ENCODE assay signal across 30 cellular contexts in genomic region chr6:19995575-19996257, GRCh38.
DNase-seq lines count a peak whose midpoint lies in the region; ATAC-seq, FAIRE-seq and TF ChIP-seq lines count a peak whose summit lies in the region.
"Had no signal": no experiment of that assay in that cellular context is flagged by ENCODE, and none has a peak within 500 bp of the region (broad histone marks: within the 10 kb centered on the region; RNA-seq: fewer than 3 reads in every experiment).

No MANE protein-coding gene starts in this region.

- peaks cover 3% of the 10 kb centered on the region; the same call in 1 of the 3 replicates for H3K9me3 Mint-ChIP-seq in GM23338

- FAIRE-seq in D721Med (lab: Jason Lieb, UNC) (peak; percentile 71), H1 (lab: Jason Lieb, UNC) (no peak)
- FAIRE-seq: GM12891 had no signal

- TF ChIP-seq EP300 in H1 (IDR thresholded peaks at IDR 0.05; ENCODE audit: borderline replicate concordance in 1 of 2, low read depth in 2 of 2, low read length in 2 of 2) = no peak

- no peak for TF ChIP-seq RAD21 in H1 (IDR thresholded peaks at IDR 0.05 in 1 of 2, conservative IDR thresholded peaks at IDR 0.05 in 1 of 2; ENCODE audit: low read depth in 2 of 2, low read length in 2 of 2)

- H3K4me2 ChIP-seq in GM23338 = 0 out of 2 replicates have a peak overlapping the region, but pooled peaks have one; percentile 32
- H3K4me2 ChIP-seq in H1 (ENCODE audit: insufficient read depth in 1 of 2, low read depth in 2 of 2, low read length in 2 of 2) = no peak overlapping the region
- H3K4me2 ChIP-seq: BLaER1 had no signal

- DNase-seq in D721Med (ENCODE audit: insufficient read length, low spot score) (peak; percentile 19), GM23338 (ENCODE audit: low spot score) (peak; percentile 14), NCI-H524 treated with DMSO at 0.1 percent for 48 hours (lab: John Stamatoyannopoulos, UW) (peak; percentile 95), H1 (ENCODE audit: low read depth in 1 of 2, low spot score in 2 of 2) (no peak), globus pallidus (ENCODE audit: low spot score) (no peak), G401 (ENCODE audit: low spot score) (no peak), nucleus accumbens (lab: John Stamatoyannopoulos, UW) (no peak)
- no peak for DNase-seq in activated CD8-positive, alpha-beta memory T cell treated with anti-CD3 and anti-CD28 coated beads, Interleukin-2, amount 50 U/mL, for 48 hours
- DNase-seq: activated CD4-positive, alpha-beta T cell treated with anti-CD3 and anti-CD28 coated beads for 4 hours; activated effector memory CD4-positive, alpha-beta T cell treated with Interleukin-2 at 50 U/mL for 16 hours; activated naive CD8-positive, alpha-beta T cell treated with anti-CD3 and anti-CD28 coated beads, Interleukin-2, amount 10 ng/mL, durations not matched to agents 7 days and 5 days; cortex of kidney; EL; gastrocnemius medialis; GOT3; hippocampal formation; left cardiac atrium; NCI-H2029; PC-3; stimulated activated naive CD8-positive, alpha-beta T cell treated with anti-CD3 and anti-CD28 coated beads, Interleukin-15, Interleukin-2, amounts not matched to agents 100 U/mL and 50 U/mL, for 24 hours; T-helper 17 cell; testis had no signal

- no peak overlapping the region for H2BK5ac ChIP-seq in H1 (ENCODE audit: low read depth, low read length)

- H3K9me2 ChIP-seq in GM23338 (ENCODE audit: insufficient read depth) = peaks cover 12% of the 10 kb centered on the region; the same call in 1 of the 2 replicates

- no peak for TF ChIP-seq CTCF in D721Med (IDR thresholded peaks at IDR 0.05; ENCODE audit: insufficient read depth, missing control alignments)
- no peak for TF ChIP-seq CTCF in GM23338 (conservative IDR thresholded peaks at IDR 0.05; ENCODE audit: low read depth in 2 of 2)
- no peak for TF ChIP-seq CTCF in H1 (IDR thresholded peaks at IDR 0.05; ENCODE audit: control extremely low read depth in 1 of 3, insufficient read depth in 1 of 3, low read depth in 1 of 3, low read length in 3 of 3)

- ATAC-seq in GM23338 = peak; percentile 73
- ATAC-seq: gastrocnemius medialis; left cardiac atrium; PC-3; SK-N-SH treated with all-trans-retinoic acid at 6 μM for 48 hours; stimulated activated naive CD8-positive, alpha-beta T cell treated with anti-CD3 and anti-CD28 coated beads, Interleukin-15, Interleukin-2, amounts not matched to agents 100 U/mL and 50 U/mL, for 24 hours; T-helper 17 cell had no signal

- H4K20me1 ChIP-seq in GM23338 (replicated peaks; ENCODE audit: insufficient read depth) = no peaks in the 10 kb centered on the region
- no peaks in the 10 kb centered on the region for H4K20me1 ChIP-seq in H1 (replicated peaks in 1 of 2; ENCODE audit: control insufficient read depth in 1 of 2, insufficient read depth in 2 of 2, low read length in 2 of 2)
- H4K20me1 ChIP-seq: BLaER1 had no signal

- no peak overlapping the region for H3K9ac ChIP-seq in H1 (replicated peaks in 1 of 4; ENCODE audit: extremely low read depth in 1 of 4, low read depth in 3 of 4, low read length in 3 of 4)
- H3K9ac ChIP-seq: BLaER1 had no signal

- H3K4me1 ChIP-seq in GM23338 (ENCODE audit: insufficient read depth) = no peaks in the 10 kb centered on the region; the same call in 1 of the 2 replicates
- H3K4me1 ChIP-seq in H1 (replicated peaks in 1 of 4; ENCODE audit: control insufficient read depth in 3 of 4, insufficient read depth in 4 of 4, low read length in 3 of 4) = no peaks in the 10 kb centered on the region
- H3K4me1 ChIP-seq: ascending aorta, BLaER1, gastrocnemius medialis, prostate gland, testis had no signal

- H3K9me3 ChIP-seq in H1 (ENCODE audit: insufficient read depth in 2 of 2, low read depth in 1 of 2, low read length in 1 of 2) = 0 out of 4 replicates have a peak, but pooled peaks cover 0 to 2% of the 10 kb centered on the region in 2 experiments
- H3K9me3 ChIP-seq: ascending aorta, gastrocnemius medialis, neutrophil, prostate gland, testis had no signal

- H3K4me3 ChIP-seq in GM23338 (no peak overlapping the region), H1 (ENCODE audit: extremely low read depth in 1 of 4, insufficient read depth in 2 of 4, low read depth in 3 of 4, low read length in 4 of 4) (no peak overlapping the region)
- H3K4me3 ChIP-seq: ascending aorta, BLaER1, gastrocnemius medialis, prostate gland, testis had no signal

- H3K56ac ChIP-seq in H1 (replicated peaks; ENCODE audit: insufficient read length, low read depth, low read length) = no peak overlapping the region

- no peak overlapping the region for H4K5ac ChIP-seq in H1 (ENCODE audit: insufficient read length, low read depth, low read length)

- TF ChIP-seq POLR2A in H1 (IDR thresholded peaks at IDR 0.05; ENCODE audit: control extremely low read depth in 1 of 2, low read depth in 2 of 2, low read length in 2 of 2) = no peak

- H2BK15ac ChIP-seq in H1 (ENCODE audit: low read length) = no peak overlapping the region

- H3K14ac ChIP-seq in H1 (ENCODE audit: insufficient read length) = no peak overlapping the region

- H3K27me3 Mint-ChIP-seq in GM23338 (ENCODE audit: insufficient read depth, low read depth, poor library complexity) = peaks cover 1% of the 10 kb centered on the region

- H4K91ac ChIP-seq in H1 (replicated peaks; ENCODE audit: insufficient read length, low read length) = no peak overlapping the region

- no peaks in the 10 kb centered on the region for H3F3A ChIP-seq in GM23338 (replicated peaks; ENCODE audit: low read depth)

- no peak overlapping the region for H2BK120ac ChIP-seq in H1 (replicated peaks; ENCODE audit: low read depth, low read length)

- no peak overlapping the region for H3K4ac ChIP-seq in H1 (replicated peaks; ENCODE audit: insufficient read length, low read depth, low read length)

- no peak overlapping the region for H3K4me3 Mint-ChIP-seq in GM23338
- H3K4me3 Mint-ChIP-seq: activated naive CD8-positive, alpha-beta T cell treated with anti-CD3 and anti-CD28 coated beads, Interleukin-2, amount 10 ng/mL, durations not matched to agents 7 days and 5 days; memory B cell; T-helper 17 cell had no signal

- H3K27me3 ChIP-seq in GM23338 (ENCODE audit: insufficient read depth) (no peaks in the 10 kb centered on the region), H1 (replicated peaks in 1 of 4; ENCODE audit: control insufficient read depth in 3 of 4, extremely low read depth in 1 of 4, insufficient read depth in 3 of 4, low read length in 3 of 4) (no peaks in the 10 kb centered on the region)
- H3K27me3 ChIP-seq: ascending aorta, BLaER1, gastrocnemius medialis, testis had no signal

- CTCF ChIA-PET in H1 (lab: Charles Lee; ENCODE audit: partially characterized antibody) = no interaction called here

- H3K36me3 Mint-ChIP-seq in GM23338 (ENCODE audit: low read depth) = no peaks in the 10 kb centered on the region
- H3K36me3 Mint-ChIP-seq: activated naive CD8-positive, alpha-beta T cell treated with anti-CD3 and anti-CD28 coated beads, Interleukin-2, amount 10 ng/mL, durations not matched to agents 7 days and 5 days had no signal

- H4K8ac ChIP-seq in H1 (ENCODE audit: extremely low read depth, insufficient read depth, low read length) = no peak overlapping the region; the same call in 1 of the 2 replicates

- H2BK20ac ChIP-seq in H1 (ENCODE audit: low read length) = no peak overlapping the region

- H3K23ac ChIP-seq in H1 (ENCODE audit: insufficient read length) = no peak overlapping the region

- H3K79me2 ChIP-seq in GM23338 (replicated peaks; ENCODE audit: insufficient read depth) = no peaks in the 10 kb centered on the region
- no peaks in the 10 kb centered on the region for H3K79me2 ChIP-seq in H1 (ENCODE audit: control insufficient read depth in 1 of 2, insufficient read depth in 2 of 2, low read length in 2 of 2)

- H3K27ac Mint-ChIP-seq in GM23338 = no peak overlapping the region
- H3K27ac Mint-ChIP-seq: activated naive CD8-positive, alpha-beta T cell treated with anti-CD3 and anti-CD28 coated beads, Interleukin-2, amount 10 ng/mL, durations not matched to agents 7 days and 5 days; memory B cell; T-helper 17 cell had no signal

- POLR2A ChIA-PET in H1 (lab: Charles Lee; ENCODE audit: partially characterized antibody) = no interaction called here

- H3K36me3 ChIP-seq in GM23338 (ENCODE audit: insufficient read depth) (no peaks in the 10 kb centered on the region), H1 (ENCODE audit: control insufficient read depth in 2 of 4, insufficient read depth in 4 of 4, low read length in 3 of 4) (no peaks in the 10 kb centered on the region; a peak in 1 of 8 replicates)
- H3K36me3 ChIP-seq: ascending aorta, BLaER1, gastrocnemius medialis, neutrophil, prostate gland had no signal

- in situ Hi-C loops in G401 (cut with HindIII; ENCODE audit: low sequenced_read_pairs) = no loop called here

- WGBS in H1 (ENCODE audit: extremely low coverage in 1 of 2, insufficient coverage in 1 of 2, insufficient read length in 1 of 2, insufficient replicate concordance in 2 of 2, low coverage in 1 of 2, low lambda C conversion rate in 2 of 2, missing lambda C conversion rate in 1 of 2), 2 experiments = 77 to 100% methylated on average over 1 to 12 of the region's 12 CpGs

- peak overlapping the region; percentile 99 for H2AFZ ChIP-seq in GM23338
- H2AFZ ChIP-seq in H1 (ENCODE audit: low read length) = peak overlapping the region; percentile 55

- H3K18ac ChIP-seq in H1 (ENCODE audit: extremely low read depth, low read length) = no peak overlapping the region

- H2AK5ac ChIP-seq in H1 (ENCODE audit: low read depth, low read length) = no peak overlapping the region

- no peaks in the 10 kb centered on the region for H3K79me1 ChIP-seq in H1 (ENCODE audit: low read depth, low read length)

- H2BK12ac ChIP-seq in H1 (ENCODE audit: low read depth, low read length) = no peak overlapping the region

- peaks cover 10% of the 10 kb centered on the region for H3K4me1 Mint-ChIP-seq in GM23338
- H3K4me1 Mint-ChIP-seq: T-helper 17 cell had no signal

- H3K23me2 ChIP-seq in H1 (ENCODE audit: low read depth, low read length) = no peaks in the 10 kb centered on the region

- no peak overlapping the region for H3K27ac ChIP-seq in GM23338 (ENCODE audit: low read depth)
- H3K27ac ChIP-seq in H1 (ENCODE audit: low read depth, low read length) = no peak overlapping the region
- H3K27ac ChIP-seq: ascending aorta, BLaER1, gastrocnemius medialis, HL-60, neutrophil, prostate gland, testis had no signal

TF ChIP-seq in GM23338, 12 proteins besides CTCF, POLR2A, EP300 and RAD21 (continues in another document):
- TF ChIP-seq STAT1 (IDR thresholded peaks at IDR 0.05; ENCODE audit: unreplicated experiment) = no peak

TF ChIP-seq in H1, 55 proteins besides CTCF, POLR2A, EP300 and RAD21 (continues in another document):
- TF ChIP-seq TCF12 (IDR thresholded peaks at IDR 0.05; ENCODE audit: low read depth, low read length) = no peak
- no peak for TF ChIP-seq EZH2 (IDR thresholded peaks at IDR 0.05; ENCODE audit: low read depth, low read length, severe bottlenecking)
- TF ChIP-seq, protein P1, sequence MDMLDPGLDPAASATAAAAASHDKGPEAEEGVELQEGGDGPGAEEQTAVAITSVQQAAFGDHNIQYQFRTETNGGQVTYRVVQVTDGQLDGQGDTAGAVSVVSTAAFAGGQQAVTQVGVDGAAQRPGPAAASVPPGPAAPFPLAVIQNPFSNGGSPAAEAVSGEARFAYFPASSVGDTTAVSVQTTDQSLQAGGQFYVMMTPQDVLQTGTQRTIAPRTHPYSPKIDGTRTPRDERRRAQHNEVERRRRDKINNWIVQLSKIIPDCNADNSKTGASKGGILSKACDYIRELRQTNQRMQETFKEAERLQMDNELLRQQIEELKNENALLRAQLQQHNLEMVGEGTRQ (IDR thresholded peaks at IDR 0.05; ENCODE audit: low read length) = no peak

Comparison
In these comparisons a context has a peak if more than half of its experiments do, and no peak if none do; other contexts are left out.
1. DNase-seq: peak in D721Med (single experiment), GM23338 (single experiment) and NCI-H524 treated with DMSO at 0.1 percent for 48 hours (single experiment); none in H1 (0 of 2), globus pallidus (single experiment), activated CD8-positive, alpha-beta memory T cell treated with anti-CD3 and anti-CD28 coated beads, Interleukin-2, amount 50 U/mL, for 48 hours (single experiment), G401 (single experiment) and nucleus accumbens (0 of 56).